In genomic region chr17:56269509-56269908, GRCh38 we compare ENCODE assay signal across 1 cellular context.
TF ChIP-seq lines count a peak whose summit lies in the region.

No MANE protein-coding gene starts in this region.

TF ChIP-seq in GM23338, 12 proteins besides CTCF, POLR2A, EP300 and RAD21 (continued from another document):
- TF ChIP-seq ZNF462 (CRISPR knock-in tag; IDR thresholded peaks at IDR 0.05) = no peak
- no peak for TF ChIP-seq EZH2 (IDR thresholded peaks at IDR 0.05; ENCODE audit: low read depth, unreplicated experiment)
- no peak for TF ChIP-seq STAT1 (IDR thresholded peaks at IDR 0.05; ENCODE audit: unreplicated experiment)
